ENCODE assay signal across 31 cellular contexts in genomic region chr1:17944606-17945005, GRCh38.
"Had no signal": no experiment of that assay in that cellular context is flagged by ENCODE, and none has a peak within 500 bp of the region (broad histone marks: within the 10 kb centered on the region; RNA-seq: fewer than 3 reads in every experiment).

No MANE protein-coding gene starts in this region.

- H3K27me3 Mint-ChIP-seq: activated CD4-positive, alpha-beta T cell treated with anti-CD3 and anti-CD28 coated beads, Interleukin-2, amount 10 ng/mL, durations not matched to agents 7 days and 5 days had no signal

- H3K9me3 Mint-ChIP-seq: activated CD4-positive, alpha-beta T cell treated with anti-CD3 and anti-CD28 coated beads, Interleukin-2, amount 10 ng/mL, durations not matched to agents 7 days and 5 days; activated CD8-positive, alpha-beta T cell treated with anti-CD3 and anti-CD28 coated beads for 36 hours; activated naive CD4-positive, alpha-beta T cell treated with anti-CD3 and anti-CD28 coated beads, Interleukin-2, amount 50 U/mL, for 24 hours; activated naive CD8-positive, alpha-beta T cell treated with anti-CD3 and anti-CD28 coated beads, Interleukin-2, amount 50 U/mL, for 24 hours; activated T-helper 2 cell treated with anti-CD3 and anti-CD28 coated beads, Interferon-gamma antibody, Interleukin-2, Interleukin-4, amounts not matched to agents 10 μg/mL and 5 μg/mL and 100 μg/mL, durations not matched to agents 14 hours and 24 hours and 36 hours; dendritic cell treated with granulocyte-macrophage colony-stimulating factor and Interleukin-4, amounts not matched to agents 40 ng/mL and 50 ng/mL, for 4 days; endodermal cell; immature natural killer cell; stimulated activated naive CD8-positive, alpha-beta T cell treated with anti-CD3 and anti-CD28 coated beads, Interleukin-15, amount 100 ng/mL, for 72 hours had no signal

- H3K27me3 ChIP-seq: ovary, thyroid gland, upper lobe of left lung, vagina had no signal

- H3K4me1 Mint-ChIP-seq: activated CD4-positive, alpha-beta T cell treated with anti-CD3 and anti-CD28 coated beads, Interleukin-2, amount 10 ng/mL, durations not matched to agents 7 days and 5 days; activated naive CD4-positive, alpha-beta T cell treated with anti-CD3 and anti-CD28 coated beads, Interleukin-2, amount 50 U/mL, for 24 hours; activated naive CD8-positive, alpha-beta T cell treated with anti-CD3 and anti-CD28 coated beads, Interleukin-2, amount 50 U/mL, for 24 hours; endodermal cell; immature natural killer cell; stimulated activated memory B cell treated with anti-CD40 and anti-IgM and Interleukin-4, amounts not matched to agents 10 μg/mL and 1 μg/mL and 100 μg/mL, for 72 hours; stimulated activated naive CD8-positive, alpha-beta T cell treated with anti-CD3 and anti-CD28 coated beads, Interleukin-15, amount 100 ng/mL, for 72 hours had no signal

- H3K27ac ChIP-seq: ovary, prostate gland, sigmoid colon, thyroid gland, upper lobe of left lung, vagina had no signal

- H3K27ac Mint-ChIP-seq: activated CD4-positive, alpha-beta T cell treated with anti-CD3 and anti-CD28 coated beads, Interleukin-2, amount 10 ng/mL, durations not matched to agents 7 days and 5 days; activated CD8-positive, alpha-beta T cell treated with anti-CD3 and anti-CD28 coated beads for 36 hours; activated naive CD4-positive, alpha-beta T cell treated with anti-CD3 and anti-CD28 coated beads, Interleukin-2, amount 50 U/mL, for 24 hours; activated naive CD8-positive, alpha-beta T cell treated with anti-CD3 and anti-CD28 coated beads, Interleukin-2, amount 50 U/mL, for 24 hours; activated T-helper 2 cell treated with anti-CD3 and anti-CD28 coated beads, Interferon-gamma antibody, Interleukin-2, Interleukin-4, amounts not matched to agents 10 μg/mL and 5 μg/mL and 100 μg/mL, durations not matched to agents 14 hours and 24 hours and 36 hours; dendritic cell treated with granulocyte-macrophage colony-stimulating factor and Interleukin-4, amounts not matched to agents 40 ng/mL and 50 ng/mL, for 4 days; endodermal cell; immature natural killer cell; naive thymus-derived CD4-positive, alpha-beta T cell; stimulated activated memory B cell treated with anti-CD40 and anti-IgM and Interleukin-4, amounts not matched to agents 10 μg/mL and 1 μg/mL and 100 μg/mL, for 72 hours had no signal

- H3K4me3 ChIP-seq: ovary, prostate gland, sigmoid colon, thyroid gland, upper lobe of left lung, vagina had no signal

- H3K9me3 ChIP-seq: ovary, prostate gland, sigmoid colon, thyroid gland, upper lobe of left lung, vagina had no signal

- ATAC-seq: activated CD8-positive, alpha-beta T cell treated with anti-CD3 and anti-CD28 coated beads for 36 hours; activated naive CD8-positive, alpha-beta T cell treated with anti-CD3 and anti-CD28 coated beads, Interleukin-2, amount 50 U/mL, for 24 hours; esophagus mucosa; left colon; naive thymus-derived CD4-positive, alpha-beta T cell; stimulated activated memory B cell treated with anti-CD40 and anti-IgM and Interleukin-4, amounts not matched to agents 10 μg/mL and 1 μg/mL and 100 μg/mL, for 72 hours; stimulated activated naive CD8-positive, alpha-beta T cell treated with anti-CD3 and anti-CD28 coated beads, Interleukin-15, amount 100 ng/mL, for 72 hours had no signal

- H3K36me3 Mint-ChIP-seq: activated naive CD4-positive, alpha-beta T cell treated with anti-CD3 and anti-CD28 coated beads, Interleukin-2, amount 50 U/mL, for 24 hours; immature natural killer cell; naive thymus-derived CD4-positive, alpha-beta T cell; stimulated activated memory B cell treated with anti-CD40 and anti-IgM and Interleukin-4, amounts not matched to agents 10 μg/mL and 1 μg/mL and 100 μg/mL, for 72 hours had no signal

- H3K4me3 Mint-ChIP-seq: activated CD4-positive, alpha-beta T cell treated with anti-CD3 and anti-CD28 coated beads, Interleukin-2, amount 10 ng/mL, durations not matched to agents 7 days and 5 days; activated CD8-positive, alpha-beta T cell treated with anti-CD3 and anti-CD28 coated beads for 36 hours; activated naive CD4-positive, alpha-beta T cell treated with anti-CD3 and anti-CD28 coated beads, Interleukin-2, amount 50 U/mL, for 24 hours; activated naive CD8-positive, alpha-beta T cell treated with anti-CD3 and anti-CD28 coated beads, Interleukin-2, amount 50 U/mL, for 24 hours; dendritic cell treated with granulocyte-macrophage colony-stimulating factor and Interleukin-4, amounts not matched to agents 40 ng/mL and 50 ng/mL, for 4 days; endodermal cell; immature natural killer cell; naive thymus-derived CD4-positive, alpha-beta T cell; stimulated activated memory B cell treated with anti-CD40 and anti-IgM and Interleukin-4, amounts not matched to agents 10 μg/mL and 1 μg/mL and 100 μg/mL, for 72 hours; stimulated activated naive CD8-positive, alpha-beta T cell treated with anti-CD3 and anti-CD28 coated beads, Interleukin-15, amount 100 ng/mL, for 72 hours had no signal

- H3K36me3 ChIP-seq: ovary, prostate gland, sigmoid colon, thyroid gland, upper lobe of left lung, vagina had no signal

- H3K4me1 ChIP-seq: prostate gland, sigmoid colon, thyroid gland, upper lobe of left lung, vagina had no signal

- DNase-seq: activated CD4-positive, alpha-beta T cell treated with anti-CD3 and anti-CD28 coated beads for 1 hour; activated CD4-positive, alpha-beta T cell treated with anti-CD3 and anti-CD28 coated beads, Interleukin-2, amount 10 ng/mL, durations not matched to agents 7 days and 5 days; activated CD8-positive, alpha-beta T cell treated with anti-CD3 and anti-CD28 coated beads for 36 hours; activated naive CD8-positive, alpha-beta T cell treated with anti-CD3 and anti-CD28 coated beads, Interleukin-2, amount 50 U/mL, for 24 hours; activated T-cell treated with anti-CD3 and anti-CD28 coated beads, Interleukin-2, amount 50 U/mL, for 48 hours; amygdala; caudate nucleus; endodermal cell; foreskin fibroblast; head of caudate nucleus; hippocampal formation; immature natural killer cell; kidney; left colon; midbrain; naive thymus-derived CD4-positive, alpha-beta T cell; ovary; sigmoid colon; small intestine; stimulated activated CD4-positive, alpha-beta T cell treated with anti-CD3 and anti-CD28 coated beads, Interleukin-4, amount 100 ng/mL, for 4 hours; stimulated activated CD8-positive, alpha-beta memory T cell treated with anti-CD3 and anti-CD28 coated beads, Interleukin-4, amount 100 ng/mL, for 48 hours; stimulated activated naive CD8-positive, alpha-beta T cell treated with anti-CD3 and anti-CD28 coated beads, Interleukin-15, amount 100 ng/mL, for 72 hours; thyroid gland; upper lobe of left lung had no signal
